In the genomic region with DNA sequence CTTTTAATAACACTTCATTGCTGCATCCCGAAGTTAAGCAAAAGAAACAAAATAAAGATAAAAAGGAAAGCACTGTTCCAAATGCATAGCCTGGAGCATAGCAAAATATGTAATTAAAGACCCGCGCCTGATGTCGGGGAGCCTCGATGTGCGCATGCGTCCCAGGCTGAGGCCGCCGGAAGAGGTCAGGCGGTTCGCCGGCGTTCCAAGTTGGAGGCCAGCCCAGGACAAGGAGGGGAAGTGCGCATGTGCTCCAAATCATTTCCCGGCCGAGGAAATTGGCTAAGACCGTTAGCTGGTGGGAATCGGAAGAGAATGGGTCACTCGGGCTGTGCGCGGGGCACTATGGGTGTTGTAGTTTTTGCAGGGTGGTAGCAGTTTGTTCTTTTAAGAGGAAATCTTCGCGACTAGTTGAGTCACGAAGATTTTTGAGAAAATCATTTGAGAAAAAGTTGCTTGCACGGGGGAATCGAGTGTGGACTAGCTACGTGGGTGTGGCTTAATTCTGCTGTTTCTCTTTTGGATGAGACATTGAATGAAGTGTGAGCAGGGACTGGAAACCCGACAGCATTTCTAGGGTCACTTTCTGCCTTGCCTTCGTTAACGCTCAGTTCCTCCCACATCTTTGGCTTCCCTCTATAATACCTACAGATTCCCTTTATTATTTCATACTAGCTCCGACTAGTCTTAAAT, we compare ENCODE assay signal across 1 cellular context.
TF ChIP-seq lines count a peak whose summit lies in the region.

No MANE protein-coding gene starts in this region.

TF ChIP-seq in WTC11, 78 proteins besides CTCF, POLR2A, EP300 and RAD21:
- TF ChIP-seq, protein P1, sequence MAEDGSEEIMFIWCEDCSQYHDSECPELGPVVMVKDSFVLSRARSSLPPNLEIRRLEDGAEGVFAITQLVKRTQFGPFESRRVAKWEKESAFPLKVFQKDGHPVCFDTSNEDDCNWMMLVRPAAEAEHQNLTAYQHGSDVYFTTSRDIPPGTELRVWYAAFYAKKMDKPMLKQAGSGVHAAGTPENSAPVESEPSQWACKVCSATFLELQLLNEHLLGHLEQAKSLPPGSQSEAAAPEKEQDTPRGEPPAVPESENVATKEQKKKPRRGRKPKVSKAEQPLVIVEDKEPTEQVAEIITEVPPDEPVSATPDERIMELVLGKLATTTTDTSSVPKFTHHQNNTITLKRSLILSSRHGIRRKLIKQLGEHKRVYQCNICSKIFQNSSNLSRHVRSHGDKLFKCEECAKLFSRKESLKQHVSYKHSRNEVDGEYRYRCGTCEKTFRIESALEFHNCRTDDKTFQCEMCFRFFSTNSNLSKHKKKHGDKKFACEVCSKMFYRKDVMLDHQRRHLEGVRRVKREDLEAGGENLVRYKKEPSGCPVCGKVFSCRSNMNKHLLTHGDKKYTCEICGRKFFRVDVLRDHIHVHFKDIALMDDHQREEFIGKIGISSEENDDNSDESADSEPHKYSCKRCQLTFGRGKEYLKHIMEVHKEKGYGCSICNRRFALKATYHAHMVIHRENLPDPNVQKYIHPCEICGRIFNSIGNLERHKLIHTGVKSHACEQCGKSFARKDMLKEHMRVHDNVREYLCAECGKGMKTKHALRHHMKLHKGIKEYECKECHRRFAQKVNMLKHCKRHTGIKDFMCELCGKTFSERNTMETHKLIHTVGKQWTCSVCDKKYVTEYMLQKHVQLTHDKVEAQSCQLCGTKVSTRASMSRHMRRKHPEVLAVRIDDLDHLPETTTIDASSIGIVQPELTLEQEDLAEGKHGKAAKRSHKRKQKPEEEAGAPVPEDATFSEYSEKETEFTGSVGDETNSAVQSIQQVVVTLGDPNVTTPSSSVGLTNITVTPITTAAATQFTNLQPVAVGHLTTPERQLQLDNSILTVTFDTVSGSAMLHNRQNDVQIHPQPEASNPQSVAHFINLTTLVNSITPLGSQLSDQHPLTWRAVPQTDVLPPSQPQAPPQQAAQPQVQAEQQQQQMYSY (CRISPR knock-in tag; IDR thresholded peaks at IDR 0.05), result no peak
- TF ChIP-seq TEAD4 (CRISPR knock-in tag; IDR thresholded peaks at IDR 0.05) (no peak), SMAD4 (CRISPR knock-in tag; IDR thresholded peaks at IDR 0.05) (no peak), EMX1 (CRISPR knock-in tag; IDR thresholded peaks at IDR 0.05) (no peak), CREB1 (CRISPR knock-in tag; IDR thresholded peaks at IDR 0.05) (no peak), ZNF396 (CRISPR knock-in tag; IDR thresholded peaks at IDR 0.05; ENCODE audit: borderline replicate concordance) (no peak), NFATC4 (CRISPR knock-in tag; IDR thresholded peaks at IDR 0.05) (no peak), SOX15 (CRISPR knock-in tag; IDR thresholded peaks at IDR 0.05) (no peak), SMAD3 (CRISPR knock-in tag; IDR thresholded peaks at IDR 0.05; ENCODE audit: borderline replicate concordance) (no peak), RORB (CRISPR knock-in tag; IDR thresholded peaks at IDR 0.05) (no peak), FOXK1 (CRISPR knock-in tag; IDR thresholded peaks at IDR 0.05) (0 out of 2 replicates have a peak, but pooled peaks have one; percentile 37), ZNF232 (CRISPR knock-in tag; IDR thresholded peaks at IDR 0.05) (0 out of 2 replicates have a peak, but pooled peaks have one; percentile 37), SP1 (CRISPR knock-in tag; conservative IDR thresholded peaks at IDR 0.05) (peak; percentile 59; the same call in 1 of the 2 replicates)
- TF ChIP-seq, protein P2, sequence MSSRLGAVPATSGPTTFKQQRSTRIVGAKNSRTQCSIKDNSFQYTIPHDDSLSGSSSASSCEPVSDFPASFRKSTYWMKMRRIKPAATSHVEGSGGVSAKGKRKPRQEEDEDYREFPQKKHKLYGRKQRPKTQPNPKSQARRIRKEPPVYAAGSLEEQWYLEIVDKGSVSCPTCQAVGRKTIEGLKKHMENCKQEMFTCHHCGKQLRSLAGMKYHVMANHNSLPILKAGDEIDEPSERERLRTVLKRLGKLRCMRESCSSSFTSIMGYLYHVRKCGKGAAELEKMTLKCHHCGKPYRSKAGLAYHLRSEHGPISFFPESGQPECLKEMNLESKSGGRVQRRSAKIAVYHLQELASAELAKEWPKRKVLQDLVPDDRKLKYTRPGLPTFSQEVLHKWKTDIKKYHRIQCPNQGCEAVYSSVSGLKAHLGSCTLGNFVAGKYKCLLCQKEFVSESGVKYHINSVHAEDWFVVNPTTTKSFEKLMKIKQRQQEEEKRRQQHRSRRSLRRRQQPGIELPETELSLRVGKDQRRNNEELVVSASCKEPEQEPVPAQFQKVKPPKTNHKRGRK (CRISPR knock-in tag; IDR thresholded peaks at IDR 0.05; ENCODE audit: borderline replicate concordance), result no peak
- TF ChIP-seq, protein P3, sequence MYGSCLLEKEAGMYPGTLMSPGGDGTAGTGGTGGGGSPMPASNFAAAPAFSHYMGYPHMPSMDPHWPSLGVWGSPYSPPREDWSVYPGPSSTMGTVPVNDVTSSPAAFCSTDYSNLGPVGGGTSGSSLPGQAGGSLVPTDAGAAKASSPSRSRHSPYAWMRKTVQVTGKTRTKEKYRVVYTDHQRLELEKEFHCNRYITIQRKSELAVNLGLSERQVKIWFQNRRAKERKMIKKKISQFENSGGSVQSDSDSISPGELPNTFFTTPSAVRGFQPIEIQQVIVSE (CRISPR knock-in tag; IDR thresholded peaks at IDR 0.05; ENCODE audit: borderline replicate concordance), result no peak
- TF ChIP-seq, protein P4, sequence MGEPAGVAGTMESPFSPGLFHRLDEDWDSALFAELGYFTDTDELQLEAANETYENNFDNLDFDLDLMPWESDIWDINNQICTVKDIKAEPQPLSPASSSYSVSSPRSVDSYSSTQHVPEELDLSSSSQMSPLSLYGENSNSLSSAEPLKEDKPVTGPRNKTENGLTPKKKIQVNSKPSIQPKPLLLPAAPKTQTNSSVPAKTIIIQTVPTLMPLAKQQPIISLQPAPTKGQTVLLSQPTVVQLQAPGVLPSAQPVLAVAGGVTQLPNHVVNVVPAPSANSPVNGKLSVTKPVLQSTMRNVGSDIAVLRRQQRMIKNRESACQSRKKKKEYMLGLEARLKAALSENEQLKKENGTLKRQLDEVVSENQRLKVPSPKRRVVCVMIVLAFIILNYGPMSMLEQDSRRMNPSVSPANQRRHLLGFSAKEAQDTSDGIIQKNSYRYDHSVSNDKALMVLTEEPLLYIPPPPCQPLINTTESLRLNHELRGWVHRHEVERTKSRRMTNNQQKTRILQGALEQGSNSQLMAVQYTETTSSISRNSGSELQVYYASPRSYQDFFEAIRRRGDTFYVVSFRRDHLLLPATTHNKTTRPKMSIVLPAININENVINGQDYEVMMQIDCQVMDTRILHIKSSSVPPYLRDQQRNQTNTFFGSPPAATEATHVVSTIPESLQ (CRISPR knock-in tag; IDR thresholded peaks at IDR 0.05), result no peak
- TF ChIP-seq, protein P5, sequence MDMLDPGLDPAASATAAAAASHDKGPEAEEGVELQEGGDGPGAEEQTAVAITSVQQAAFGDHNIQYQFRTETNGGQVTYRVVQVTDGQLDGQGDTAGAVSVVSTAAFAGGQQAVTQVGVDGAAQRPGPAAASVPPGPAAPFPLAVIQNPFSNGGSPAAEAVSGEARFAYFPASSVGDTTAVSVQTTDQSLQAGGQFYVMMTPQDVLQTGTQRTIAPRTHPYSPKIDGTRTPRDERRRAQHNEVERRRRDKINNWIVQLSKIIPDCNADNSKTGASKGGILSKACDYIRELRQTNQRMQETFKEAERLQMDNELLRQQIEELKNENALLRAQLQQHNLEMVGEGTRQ (CRISPR knock-in tag; IDR thresholded peaks at IDR 0.05), result peak; percentile 35
- TF ChIP-seq, protein P6, sequence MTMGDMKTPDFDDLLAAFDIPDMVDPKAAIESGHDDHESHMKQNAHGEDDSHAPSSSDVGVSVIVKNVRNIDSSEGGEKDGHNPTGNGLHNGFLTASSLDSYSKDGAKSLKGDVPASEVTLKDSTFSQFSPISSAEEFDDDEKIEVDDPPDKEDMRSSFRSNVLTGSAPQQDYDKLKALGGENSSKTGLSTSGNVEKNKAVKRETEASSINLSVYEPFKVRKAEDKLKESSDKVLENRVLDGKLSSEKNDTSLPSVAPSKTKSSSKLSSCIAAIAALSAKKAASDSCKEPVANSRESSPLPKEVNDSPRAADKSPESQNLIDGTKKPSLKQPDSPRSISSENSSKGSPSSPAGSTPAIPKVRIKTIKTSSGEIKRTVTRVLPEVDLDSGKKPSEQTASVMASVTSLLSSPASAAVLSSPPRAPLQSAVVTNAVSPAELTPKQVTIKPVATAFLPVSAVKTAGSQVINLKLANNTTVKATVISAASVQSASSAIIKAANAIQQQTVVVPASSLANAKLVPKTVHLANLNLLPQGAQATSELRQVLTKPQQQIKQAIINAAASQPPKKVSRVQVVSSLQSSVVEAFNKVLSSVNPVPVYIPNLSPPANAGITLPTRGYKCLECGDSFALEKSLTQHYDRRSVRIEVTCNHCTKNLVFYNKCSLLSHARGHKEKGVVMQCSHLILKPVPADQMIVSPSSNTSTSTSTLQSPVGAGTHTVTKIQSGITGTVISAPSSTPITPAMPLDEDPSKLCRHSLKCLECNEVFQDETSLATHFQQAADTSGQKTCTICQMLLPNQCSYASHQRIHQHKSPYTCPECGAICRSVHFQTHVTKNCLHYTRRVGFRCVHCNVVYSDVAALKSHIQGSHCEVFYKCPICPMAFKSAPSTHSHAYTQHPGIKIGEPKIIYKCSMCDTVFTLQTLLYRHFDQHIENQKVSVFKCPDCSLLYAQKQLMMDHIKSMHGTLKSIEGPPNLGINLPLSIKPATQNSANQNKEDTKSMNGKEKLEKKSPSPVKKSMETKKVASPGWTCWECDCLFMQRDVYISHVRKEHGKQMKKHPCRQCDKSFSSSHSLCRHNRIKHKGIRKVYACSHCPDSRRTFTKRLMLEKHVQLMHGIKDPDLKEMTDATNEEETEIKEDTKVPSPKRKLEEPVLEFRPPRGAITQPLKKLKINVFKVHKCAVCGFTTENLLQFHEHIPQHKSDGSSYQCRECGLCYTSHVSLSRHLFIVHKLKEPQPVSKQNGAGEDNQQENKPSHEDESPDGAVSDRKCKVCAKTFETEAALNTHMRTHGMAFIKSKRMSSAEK (CRISPR knock-in tag; IDR thresholded peaks at IDR 0.05; ENCODE audit: borderline replicate concordance), result no peak
- TF ChIP-seq, protein P7, sequence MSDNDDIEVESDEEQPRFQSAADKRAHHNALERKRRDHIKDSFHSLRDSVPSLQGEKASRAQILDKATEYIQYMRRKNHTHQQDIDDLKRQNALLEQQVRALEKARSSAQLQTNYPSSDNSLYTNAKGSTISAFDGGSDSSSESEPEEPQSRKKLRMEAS (CRISPR knock-in tag; IDR thresholded peaks at IDR 0.05), result peak; percentile 35; the same call in 1 of the 2 replicates
- TF ChIP-seq, protein P8, sequence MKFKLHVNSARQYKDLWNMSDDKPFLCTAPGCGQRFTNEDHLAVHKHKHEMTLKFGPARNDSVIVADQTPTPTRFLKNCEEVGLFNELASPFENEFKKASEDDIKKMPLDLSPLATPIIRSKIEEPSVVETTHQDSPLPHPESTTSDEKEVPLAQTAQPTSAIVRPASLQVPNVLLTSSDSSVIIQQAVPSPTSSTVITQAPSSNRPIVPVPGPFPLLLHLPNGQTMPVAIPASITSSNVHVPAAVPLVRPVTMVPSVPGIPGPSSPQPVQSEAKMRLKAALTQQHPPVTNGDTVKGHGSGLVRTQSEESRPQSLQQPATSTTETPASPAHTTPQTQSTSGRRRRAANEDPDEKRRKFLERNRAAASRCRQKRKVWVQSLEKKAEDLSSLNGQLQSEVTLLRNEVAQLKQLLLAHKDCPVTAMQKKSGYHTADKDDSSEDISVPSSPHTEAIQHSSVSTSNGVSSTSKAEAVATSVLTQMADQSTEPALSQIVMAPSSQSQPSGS (CRISPR knock-in tag; IDR thresholded peaks at IDR 0.05; ENCODE audit: borderline replicate concordance, low read depth), result no peak
- TF ChIP-seq, protein P9, sequence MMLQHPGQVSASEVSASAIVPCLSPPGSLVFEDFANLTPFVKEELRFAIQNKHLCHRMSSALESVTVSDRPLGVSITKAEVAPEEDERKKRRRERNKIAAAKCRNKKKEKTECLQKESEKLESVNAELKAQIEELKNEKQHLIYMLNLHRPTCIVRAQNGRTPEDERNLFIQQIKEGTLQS (CRISPR knock-in tag; conservative IDR thresholded peaks at IDR 0.05), result no peak
